Comparison of ENCODE assay signal across 1 cellular context in the genomic region with DNA sequence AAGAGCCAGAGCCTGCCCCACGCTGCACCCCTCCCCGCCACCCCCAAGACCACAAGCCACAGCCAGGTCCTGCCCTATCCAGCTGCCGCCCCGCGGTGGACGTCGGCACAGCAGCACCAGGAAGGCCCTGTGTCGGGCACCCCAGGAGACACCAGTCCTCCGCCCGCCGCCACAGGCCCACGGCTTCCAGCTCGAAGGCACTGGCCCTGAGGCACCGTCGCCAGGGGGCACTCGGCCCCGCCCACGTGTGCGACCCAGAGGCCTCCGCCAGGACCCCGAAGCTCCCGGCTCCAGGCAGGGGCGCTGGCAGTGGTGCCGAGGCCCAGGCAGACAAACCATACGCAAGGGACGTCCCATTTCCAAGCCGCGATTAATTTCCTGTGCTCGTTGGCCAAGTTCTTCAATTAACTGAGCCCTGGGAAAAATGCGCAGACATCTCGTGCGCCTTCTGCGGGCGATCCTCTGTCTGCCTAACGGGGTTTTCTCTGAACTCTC.
TF ChIP-seq lines count a peak whose summit lies in the region.

No MANE protein-coding gene starts in this region.

TF ChIP-seq in H1, 55 proteins besides CTCF, POLR2A, EP300 and RAD21 (continued from another document):
- TF ChIP-seq, protein P1, sequence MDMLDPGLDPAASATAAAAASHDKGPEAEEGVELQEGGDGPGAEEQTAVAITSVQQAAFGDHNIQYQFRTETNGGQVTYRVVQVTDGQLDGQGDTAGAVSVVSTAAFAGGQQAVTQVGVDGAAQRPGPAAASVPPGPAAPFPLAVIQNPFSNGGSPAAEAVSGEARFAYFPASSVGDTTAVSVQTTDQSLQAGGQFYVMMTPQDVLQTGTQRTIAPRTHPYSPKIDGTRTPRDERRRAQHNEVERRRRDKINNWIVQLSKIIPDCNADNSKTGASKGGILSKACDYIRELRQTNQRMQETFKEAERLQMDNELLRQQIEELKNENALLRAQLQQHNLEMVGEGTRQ (IDR thresholded peaks at IDR 0.05; ENCODE audit: low read length): no peak
- TF ChIP-seq SIX5 (IDR thresholded peaks at IDR 0.05; ENCODE audit: low read depth, low read length) (no peak), TCF12 (IDR thresholded peaks at IDR 0.05; ENCODE audit: low read depth, low read length) (no peak), JUND (IDR thresholded peaks at IDR 0.05; ENCODE audit: low read length) (no peak), CEBPB (IDR thresholded peaks at IDR 0.05; ENCODE audit: low read depth, low read length) (no peak), JUN (IDR thresholded peaks at IDR 0.05; ENCODE audit: low read depth, low read length) (no peak), NRF1 (IDR thresholded peaks at IDR 0.05; ENCODE audit: low read depth, low read length) (no peak), POLR2AphosphoS5 (IDR thresholded peaks at IDR 0.05; ENCODE audit: low read depth, low read length) (no peak), TAF1 (IDR thresholded peaks at IDR 0.05; ENCODE audit: low read depth, low read length) (no peak)
